1 cellular context compared by ENCODE assay signal in genomic region chr12:57086951-57087688, GRCh38.
TF ChIP-seq lines count a peak whose summit lies in the region.

No MANE protein-coding gene starts in this region.

TF ChIP-seq in SK-N-SH, 30 proteins besides CTCF, POLR2A, EP300 and RAD21 (continued from another document):
- TF ChIP-seq USF2 (IDR thresholded peaks at IDR 0.05; ENCODE audit: borderline replicate concordance, low read depth, low read length) = no peak
- TF ChIP-seq MXI1 (IDR thresholded peaks at IDR 0.05; ENCODE audit: low read depth, low read length) = 0 out of 2 replicates have a peak, but pooled peaks have one; percentile 11
